ENCODE assay signal across 11 cellular contexts in genomic region chr17:29125651-29126050, GRCh38.
"Had no signal": no experiment of that assay in that cellular context is flagged by ENCODE, and none has a peak within 500 bp of the region (broad histone marks: within the 10 kb centered on the region; RNA-seq: fewer than 3 reads in every experiment).

No MANE protein-coding gene starts in this region.

- H3K27ac Mint-ChIP-seq: activated B cell treated with CpG ODN at 0.5 μM for 24 hours, nephron progenitor cell, T-helper 17 cell had no signal

- H3K27ac ChIP-seq: body of pancreas, ovary had no signal

- DNase-seq: activated B cell treated with CpG ODN at 0.5 μM for 24 hours; activated CD4-positive, alpha-beta T cell treated with anti-CD3 and anti-CD28 coated beads, Interleukin-2, amount 10 ng/mL, durations not matched to agents 24 days and 14 days; activated naive CD4-positive, alpha-beta T cell treated with anti-CD3 and anti-CD28 coated beads, Interleukin-2, amount 50 U/mL, for 16 hours; endodermal cell; hippocampal formation; kidney glomerular epithelial cell; nephron progenitor cell; ovary; T-helper 17 cell had no signal

- H3K36me3 Mint-ChIP-seq: type B pancreatic cell had no signal

- H3K4me3 ChIP-seq: body of pancreas, ovary had no signal

- H3K4me3 Mint-ChIP-seq: activated B cell treated with CpG ODN at 0.5 μM for 24 hours; activated CD4-positive, alpha-beta T cell treated with anti-CD3 and anti-CD28 coated beads, Interleukin-2, amount 10 ng/mL, durations not matched to agents 24 days and 14 days; endodermal cell; nephron progenitor cell; T-helper 17 cell; type B pancreatic cell had no signal

- H3K27me3 ChIP-seq: body of pancreas, ovary had no signal

- H3K9me3 Mint-ChIP-seq: activated B cell treated with CpG ODN at 0.5 μM for 24 hours; activated CD4-positive, alpha-beta T cell treated with anti-CD3 and anti-CD28 coated beads, Interleukin-2, amount 10 ng/mL, durations not matched to agents 24 days and 14 days; endodermal cell; nephron progenitor cell; type B pancreatic cell had no signal

- H3K27me3 Mint-ChIP-seq: activated B cell treated with CpG ODN at 0.5 μM for 24 hours; activated CD4-positive, alpha-beta T cell treated with anti-CD3 and anti-CD28 coated beads, Interleukin-2, amount 10 ng/mL, durations not matched to agents 24 days and 14 days; T-helper 17 cell; type B pancreatic cell had no signal

- H3K9me3 ChIP-seq: body of pancreas, ovary had no signal

- ATAC-seq: body of pancreas, T-helper 17 cell had no signal

- H3K36me3 ChIP-seq: ovary had no signal

- H3K4me1 Mint-ChIP-seq: activated B cell treated with CpG ODN at 0.5 μM for 24 hours had no signal
